In genomic region chr5:119071573-119071874, GRCh38 we compare ENCODE assay signal across 8 cellular contexts. TPM values are rescaled to one million over a fixed set of nuclear protein-coding genes. Genes with fewer than 3 reads are reported as not detected.
A peak's percentile ranks its signal among the peaks of the same experiment; 100 is the strongest.
DNase-seq lines count a peak whose midpoint lies in the region; ATAC-seq, FAIRE-seq and TF ChIP-seq lines count a peak whose summit lies in the region.

No MANE protein-coding gene starts in this region.

- peak overlapping the region; percentile 77 to 96 (median 90) for H3K4me3 ChIP-seq in BLaER1 treated with 17β-estradiol and CSF1 and Interleukin-3, amounts not matched to agents 10 nM and 100 nM
- H3K4me3 ChIP-seq in H1 (ENCODE audit: extremely low read depth in 1 of 4, insufficient read depth in 2 of 4, low read depth in 3 of 4, low read length in 4 of 4) = peak overlapping the region; percentile 78 to 96 (median 85)

- peak overlapping the region; percentile 86 for H3K18ac ChIP-seq in H1 (ENCODE audit: extremely low read depth, low read length)

- peaks cover 38 to 43% of the 10 kb centered on the region in 2 donors for H3K4me1 Mint-ChIP-seq in natural killer cell treated with Interleukin-12 subunit alpha and Interleukin-12 subunit beta and Interleukin-15 and Interleukin-18, amount 100 ng/mL, for 72 hours (ENCODE audit: low read depth in 2 of 2)

- H3K9me3 ChIP-seq in BLaER1 treated with 17β-estradiol and CSF1 and Interleukin-3, amounts not matched to agents 10 nM and 100 nM (replicated peaks in 1 of 11) = no peaks in the 10 kb centered on the region
- H3K9me3 ChIP-seq in H1 (ENCODE audit: insufficient read depth in 2 of 2, low read depth in 1 of 2, low read length in 1 of 2) = no peaks in the 10 kb centered on the region

- H3K4ac ChIP-seq in H1 (replicated peaks; ENCODE audit: insufficient read length, low read depth, low read length) = no peak overlapping the region

- H2BK20ac ChIP-seq in H1 (ENCODE audit: low read length) = no peak overlapping the region

- WGBS in H1 (ENCODE audit: extremely low coverage in 1 of 2, insufficient coverage in 1 of 2, insufficient read length in 1 of 2, insufficient replicate concordance in 2 of 2, low coverage in 1 of 2, low lambda C conversion rate in 2 of 2, missing lambda C conversion rate in 1 of 2), 2 experiments = 2% methylated on average over 18 of the region's 18 CpGs; no CpG with 5 or more reads in 1 of the 2 experiments

- no peaks in the 10 kb centered on the region for H3K79me1 ChIP-seq in H1 (ENCODE audit: low read depth, low read length)

- no peak for TF ChIP-seq POLR2A in H1 (IDR thresholded peaks at IDR 0.05; ENCODE audit: control extremely low read depth in 1 of 2, low read depth in 2 of 2, low read length in 2 of 2)

- peak overlapping the region; percentile 82 to 96 (median 86) for H3K27ac ChIP-seq in BLaER1 treated with 17β-estradiol and CSF1 and Interleukin-3, amounts not matched to agents 10 nM and 100 nM
- peak overlapping the region; percentile 84 for H3K27ac ChIP-seq in H1 (ENCODE audit: low read depth, low read length)

- peak overlapping the region; percentile 92 for H4K5ac ChIP-seq in H1 (ENCODE audit: insufficient read length, low read depth, low read length)

- DNase-seq in NAMALWA (ENCODE audit: low spot score) (peak; percentile 50), H1 (ENCODE audit: low read depth in 1 of 2, low spot score in 2 of 2) (no peak), globus pallidus (ENCODE audit: low spot score) (no peak), NCI-H510A treated with DMSO at 0.1 percent for 48 hours (lab: John Stamatoyannopoulos, UW) (no peak), GDM1 (lab: John Stamatoyannopoulos, UW) (no peak)
- DNase-seq in natural killer cell treated with Interleukin-12 subunit alpha and Interleukin-12 subunit beta and Interleukin-15 and Interleukin-18, amount 100 ng/mL, for 72 hours (ENCODE audit: low spot score) = no peak

- TF ChIP-seq EP300 in H1 (IDR thresholded peaks at IDR 0.05; ENCODE audit: borderline replicate concordance in 1 of 2, low read depth in 2 of 2, low read length in 2 of 2) = no peak

- H3K79me2 ChIP-seq in H1 (ENCODE audit: control insufficient read depth in 1 of 2, insufficient read depth in 2 of 2, low read length in 2 of 2) = peaks cover 6 to 50% of the 10 kb centered on the region in 2 experiments

- TF ChIP-seq CTCF in H1 (IDR thresholded peaks at IDR 0.05; ENCODE audit: control extremely low read depth in 1 of 3, insufficient read depth in 1 of 3, low read depth in 1 of 3, low read length in 3 of 3) = no peak

- ATAC-seq in GM21423 (IDR thresholded peaks at IDR 0.05; ENCODE audit: unreplicated experiment) = peak; percentile 8
- peak; percentile 9 to 14 for ATAC-seq in natural killer cell treated with Interleukin-12 subunit alpha and Interleukin-12 subunit beta and Interleukin-15 and Interleukin-18, amount 100 ng/mL, for 72 hours

- peak overlapping the region; percentile 85 for H4K91ac ChIP-seq in H1 (replicated peaks; ENCODE audit: insufficient read length, low read length)

- H3K23ac ChIP-seq in H1 (ENCODE audit: insufficient read length) = no peak overlapping the region

- CTCF ChIA-PET in H1 (lab: Charles Lee; ENCODE audit: partially characterized antibody) = interaction anchor here (1.7 kb wide), 1 partner anchor 49 kb away, joined by 3 read pairs; no protein-coding TSS in a partner anchor

- peak overlapping the region; percentile 99 for H2BK5ac ChIP-seq in H1 (ENCODE audit: low read depth, low read length)

- peak overlapping the region; percentile 85 to 98 (median 92) for H3K9ac ChIP-seq in BLaER1 treated with 17β-estradiol and CSF1 and Interleukin-3, amounts not matched to agents 10 nM and 100 nM
- peak overlapping the region; percentile 86 to 95 (median 92) for H3K9ac ChIP-seq in H1 (replicated peaks in 1 of 4; ENCODE audit: extremely low read depth in 1 of 4, low read depth in 3 of 4, low read length in 3 of 4)

- no peak overlapping the region for H2AFZ ChIP-seq in H1 (ENCODE audit: low read length)

- peak overlapping the region; percentile 98 for H3K4me3 Mint-ChIP-seq in natural killer cell treated with Interleukin-12 subunit alpha and Interleukin-12 subunit beta and Interleukin-15 and Interleukin-18, amount 100 ng/mL, for 72 hours

- peaks cover 30 to 56% (median 34%) of the 10 kb centered on the region in 10 experiments for H3K4me1 ChIP-seq in BLaER1 treated with 17β-estradiol and CSF1 and Interleukin-3, amounts not matched to agents 10 nM and 100 nM
- H3K4me1 ChIP-seq in H1 (replicated peaks in 1 of 4; ENCODE audit: control insufficient read depth in 3 of 4, insufficient read depth in 4 of 4, low read length in 3 of 4) = peaks cover 0 to 7% (median 2%) of the 10 kb centered on the region in 4 experiments; a peak in 5 of 7 replicates

- peak overlapping the region; percentile 78 to 96 (median 83) for H3K4me2 ChIP-seq in BLaER1 treated with 17β-estradiol and CSF1 and Interleukin-3, amounts not matched to agents 10 nM and 100 nM
- H3K4me2 ChIP-seq in H1 (ENCODE audit: insufficient read depth in 1 of 2, low read depth in 2 of 2, low read length in 2 of 2) = peak overlapping the region; percentile 85 to 89

- H2BK12ac ChIP-seq in H1 (ENCODE audit: low read depth, low read length) = peak overlapping the region; percentile 68; the same call in 1 of the 2 replicates

- peaks cover 2% of the 10 kb centered on the region; the same call in 1 of the 2 replicates for H3K23me2 ChIP-seq in H1 (ENCODE audit: low read depth, low read length)

- peak overlapping the region; percentile 95 to 97 for H3K27ac Mint-ChIP-seq in natural killer cell treated with Interleukin-12 subunit alpha and Interleukin-12 subunit beta and Interleukin-15 and Interleukin-18, amount 100 ng/mL, for 72 hours

- H3K56ac ChIP-seq in H1 (replicated peaks; ENCODE audit: insufficient read length, low read depth, low read length) = peak overlapping the region; percentile 67

- H2BK120ac ChIP-seq in H1 (replicated peaks; ENCODE audit: low read depth, low read length) = peak overlapping the region; percentile 83

- H3K36me3 ChIP-seq in BLaER1 treated with 17β-estradiol and CSF1 and Interleukin-3, amounts not matched to agents 10 nM and 100 nM = no peaks in the 10 kb centered on the region
- H3K36me3 ChIP-seq in H1 (ENCODE audit: control insufficient read depth in 2 of 4, insufficient read depth in 4 of 4, low read length in 3 of 4) = no peaks in the 10 kb centered on the region

- FAIRE-seq in H1 (lab: Jason Lieb, UNC) = no peak

- peaks cover 0 to 42% (median 6%) of the 10 kb centered on the region in 11 experiments; a peak in 8 of 22 replicates for H4K20me1 ChIP-seq in BLaER1 treated with 17β-estradiol and CSF1 and Interleukin-3, amounts not matched to agents 10 nM and 100 nM
- peaks cover 0 to 2% of the 10 kb centered on the region in 2 experiments for H4K20me1 ChIP-seq in H1 (replicated peaks in 1 of 2; ENCODE audit: control insufficient read depth in 1 of 2, insufficient read depth in 2 of 2, low read length in 2 of 2)

- peak overlapping the region; percentile 98; the same call in 1 of the 2 replicates for H4K8ac ChIP-seq in H1 (ENCODE audit: extremely low read depth, insufficient read depth, low read length)

- no peak overlapping the region for H2BK15ac ChIP-seq in H1 (ENCODE audit: low read length)

- H3K36me3 Mint-ChIP-seq in natural killer cell treated with Interleukin-12 subunit alpha and Interleukin-12 subunit beta and Interleukin-15 and Interleukin-18, amount 100 ng/mL, for 72 hours = no peaks in the 10 kb centered on the region

- no peaks in the 10 kb centered on the region for H3K27me3 Mint-ChIP-seq in natural killer cell treated with Interleukin-12 subunit alpha and Interleukin-12 subunit beta and Interleukin-15 and Interleukin-18, amount 100 ng/mL, for 72 hours

- H3K14ac ChIP-seq in H1 (ENCODE audit: insufficient read length) = no peak overlapping the region

- no peak overlapping the region for H2AK5ac ChIP-seq in H1 (ENCODE audit: low read depth, low read length)

- POLR2A ChIA-PET in H1 (lab: Charles Lee; ENCODE audit: partially characterized antibody) = interaction anchor here (1.0 to 2.4 kb wide), 7 partner anchors 9 to 49 kb away, joined by 3 to 44 read pairs (median 3); no protein-coding TSS in a partner anchor

- TF ChIP-seq RAD21 in H1 (IDR thresholded peaks at IDR 0.05 in 1 of 2, conservative IDR thresholded peaks at IDR 0.05 in 1 of 2; ENCODE audit: low read depth in 2 of 2, low read length in 2 of 2) = no peak

- no peaks in the 10 kb centered on the region for H3K27me3 ChIP-seq in BLaER1 treated with 17β-estradiol and CSF1 and Interleukin-3, amounts not matched to agents 10 nM and 100 nM
- H3K27me3 ChIP-seq in H1 (replicated peaks in 1 of 4; ENCODE audit: control insufficient read depth in 3 of 4, extremely low read depth in 1 of 4, insufficient read depth in 3 of 4, low read length in 3 of 4) = no peaks in the 10 kb centered on the region

- H3K9me3 Mint-ChIP-seq in natural killer cell treated with Interleukin-12 subunit alpha and Interleukin-12 subunit beta and Interleukin-15 and Interleukin-18, amount 100 ng/mL, for 72 hours = no peaks in the 10 kb centered on the region

RNA-seq across cellular contexts. Expression of gene DMXL1, which starts 0.6 kb away (rescaled TPM):
- 43.9 and 44.8 TPM in 2 replicates for total RNA-seq in H1 (2021; fragmentation: NEBNext Ultra II Directional; extraction: Animal tissue kit (Norgen Biotek cat#: 25700))
- 7.7 and 10.1 TPM in 2 replicates for polyA plus RNA-seq in H1 (2011; rRNA removed)
- 13.5 TPM for polyA plus RNA-seq in H1 (2011; cell fraction: cytosol; rRNA removed)
- 14.2 TPM for polyA plus RNA-seq in H1 (2011; cell fraction: nucleus; rRNA removed)
- 12.4 to 20.1 TPM (median 14.3 TPM) in 4 replicates for polyA plus RNA-seq in H1 (2012, experiment 1 of 2)
- polyA plus RNA-seq in H1 (2012, experiment 2 of 2) = 0.81 TPM
- 17.4 TPM for polyA plus RNA-seq in H1 (2013, experiment 1 of 2)
- polyA plus RNA-seq in H1 (2013, experiment 2 of 2) = 14.7 TPM
- 56.2 and 78.7 TPM in 2 replicates for polyA minus RNA-seq in H1 (2011; rRNA and poly(A)+ RNA removed)
- polyA minus RNA-seq in H1 (2011; cell fraction: cytosol; rRNA and poly(A)+ RNA removed) = 33.1 TPM
- 108 TPM for polyA minus RNA-seq in H1 (2011; cell fraction: nucleus; rRNA and poly(A)+ RNA removed)
- 10 to 100 TPM; 41.2 to 45.3 TPM for total RNA-seq in natural killer cell treated with Interleukin-12 subunit alpha and Interleukin-12 subunit beta and Interleukin-15 and Interleukin-18, amount 100 ng/mL, for 72 hours
